32 cellular contexts compared by ENCODE assay signal in the genomic region with DNA sequence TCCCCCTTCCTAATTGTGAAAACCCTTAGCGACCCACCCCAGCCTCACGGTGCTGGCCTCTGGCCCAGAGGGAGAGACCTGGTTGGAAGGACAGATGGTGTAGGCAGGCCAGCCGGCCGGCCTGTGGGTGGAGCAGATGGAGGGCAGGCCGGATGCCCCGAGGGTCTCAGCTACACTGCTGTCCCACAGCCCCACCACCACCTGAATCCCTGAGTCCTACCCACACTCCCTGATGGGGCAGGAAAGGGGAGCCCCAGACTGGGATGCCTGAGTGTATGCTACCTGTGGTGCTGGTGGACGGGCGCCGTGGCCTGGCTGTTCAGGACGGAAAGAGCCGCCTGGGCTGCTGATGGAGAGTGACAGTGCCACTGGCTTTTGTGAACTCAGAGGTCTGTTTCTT. TPM values are rescaled to one million over a fixed set of nuclear protein-coding genes. Genes with fewer than 3 reads are reported as not detected.
A peak's percentile ranks its signal among the peaks of the same experiment; 100 is the strongest.
DNase-seq lines count a peak whose midpoint lies in the region; ATAC-seq and TF ChIP-seq lines count a peak whose summit lies in the region.
"Had no signal": no experiment of that assay in that cellular context is flagged by ENCODE, and none has a peak within 500 bp of the region (broad histone marks: within the 10 kb centered on the region; RNA-seq: fewer than 3 reads in every experiment).

No MANE protein-coding gene starts in this region.

- ATAC-seq in esophagus mucosa (peak; percentile 32), GM18870 (IDR thresholded peaks at IDR 0.05; ENCODE audit: unreplicated experiment) (no peak)
- ATAC-seq: sciatic nerve had no signal

- TF ChIP-seq CTCF in thyroid gland (IDR thresholded peaks at IDR 0.05) = no peak

- no peak overlapping the region for H3K4me3 ChIP-seq in thyroid gland (replicated peaks in 1 of 3)
- H3K4me3 ChIP-seq: BLaER1 treated with 17β-estradiol and CSF1 and Interleukin-3, amounts not matched to agents 10 nM and 100 nM; esophagus muscularis mucosa; heart left ventricle; tibial nerve had no signal

- intact Hi-C loops in posterior vena cava (cut with DNase I) (no loop called here), thyroid gland (cut with DNase I) (no loop called here)

- no peaks in the 10 kb centered on the region for H3K9me3 ChIP-seq in thyroid gland
- H3K9me3 ChIP-seq: esophagus muscularis mucosa, heart left ventricle, tibial nerve had no signal

- no peak overlapping the region for H3K27ac ChIP-seq in thyroid gland
- H3K27ac ChIP-seq: esophagus muscularis mucosa, heart left ventricle, tibial nerve had no signal

- peaks cover 3 to 8% of the 10 kb centered on the region in 2 donors for H3K36me3 ChIP-seq in thyroid gland

- H3K27me3 ChIP-seq in thyroid gland = no peaks in the 10 kb centered on the region
- H3K27me3 ChIP-seq: BLaER1 treated with 17β-estradiol and CSF1 and Interleukin-3, amounts not matched to agents 10 nM and 100 nM; esophagus muscularis mucosa; heart left ventricle; tibial nerve had no signal

- WGBS in thyroid gland, 2 donors = 96 to 99% methylated on average over 6 to 7 of the region's 11 CpGs

- no peak for TF ChIP-seq POLR2A in thyroid gland (IDR thresholded peaks at IDR 0.05)

- H3K4me1 ChIP-seq in thyroid gland = peaks cover 10 to 17% of the 10 kb centered on the region in 2 donors
- H3K4me1 ChIP-seq: tibial nerve had no signal

- peak; percentile 15 for DNase-seq in DMS 273 treated with DMSO at 0.1 percent for 48 hours (lab: John Stamatoyannopoulos, UW)
- peak; percentile 55 for DNase-seq in NCI-H69 (lab: John Stamatoyannopoulos, UW)
- peak; percentile 63 for DNase-seq in posterior vena cava (ENCODE audit: low spot score)
- DNase-seq in thyroid gland = no peak
- no peak for DNase-seq in hippocampal formation (lab: John Stamatoyannopoulos, UW)
- DNase-seq: activated B cell treated with CpG ODN at 0.5 μM for 24 hours; activated CD4-positive, alpha-beta T cell treated with anti-CD3 and anti-CD28 coated beads, Interleukin-2, amount 50 U/mL, for 1 hour; activated effector memory CD4-positive, alpha-beta T cell treated with Interleukin-2 at 50 U/mL for 16 hours; activated T-cell treated with anti-CD3 and anti-CD28 coated beads, Interleukin-2, amount 50 U/mL, for 1 hour; COR-L47; DMS79; foreskin fibroblast; GF-D8; IMR-90; mesendoderm; NCI-H1436 treated with DMSO at 0.1 percent for 48 hours; NCI-H2107; NCI-H345; NCI-H774; stimulated activated CD4-positive, alpha-beta T cell treated with anti-CD3 and anti-CD28 coated beads, Interleukin-4, amount 100 ng/mL, for 24 hours had no signal

RNA-seq across cellular contexts. Expression of a gene that starts 35.5 kb away (rescaled TPM):
- total RNA-seq in esophagus mucosa (82.2 TPM), posterior vena cava (10 to 100 TPM; 36.6 to 40.3 TPM), thyroid gland (10 to 100 TPM; 48.0 to 84.2 (median 53.9) TPM)

RNA-seq across cellular contexts. Expression of a gene that starts 38.0 kb away (rescaled TPM):
- total RNA-seq in esophagus mucosa = not detected
- not detected for total RNA-seq in posterior vena cava
- not detected for total RNA-seq in thyroid gland
- total RNA-seq: activated B cell treated with CpG ODN at 0.5 μM for 24 hours; bronchial epithelial cell; esophagus muscularis mucosa; heart left ventricle; IMR-90; LHCN-M2; neural crest cell; sciatic nerve; SK-MEL-5; T-helper 1 cell treated with Interleukin-12 subunit alpha and Interleukin-12 subunit beta and Interleukin-4 antibody, amounts not matched to agents 30 ng/mL and 1 ng/mL, for 36 hours; tibial nerve had no signal

RNA-seq across cellular contexts. Expression of a gene that starts 47.0 kb away (rescaled TPM):
- not detected for total RNA-seq in esophagus mucosa
- not detected for total RNA-seq in posterior vena cava
- 10 to 100 TPM in 1 of 4 donors, 1 to 10 TPM in 3; 2.0 to 17.9 (median 2.7) TPM for total RNA-seq in thyroid gland
- total RNA-seq: bronchial epithelial cell, IMR-90, LHCN-M2, SK-MEL-5, tibial nerve had no signal

Comparison
In these comparisons a context has a peak if more than half of its experiments do, and no peak if none do; other contexts are left out.
1. DNase-seq: peak in DMS 273 treated with DMSO at 0.1 percent for 48 hours (single experiment), NCI-H69 (single experiment) and posterior vena cava (single experiment); none in thyroid gland (0 of 2) and hippocampal formation (0 of 2).